In the genomic region with DNA sequence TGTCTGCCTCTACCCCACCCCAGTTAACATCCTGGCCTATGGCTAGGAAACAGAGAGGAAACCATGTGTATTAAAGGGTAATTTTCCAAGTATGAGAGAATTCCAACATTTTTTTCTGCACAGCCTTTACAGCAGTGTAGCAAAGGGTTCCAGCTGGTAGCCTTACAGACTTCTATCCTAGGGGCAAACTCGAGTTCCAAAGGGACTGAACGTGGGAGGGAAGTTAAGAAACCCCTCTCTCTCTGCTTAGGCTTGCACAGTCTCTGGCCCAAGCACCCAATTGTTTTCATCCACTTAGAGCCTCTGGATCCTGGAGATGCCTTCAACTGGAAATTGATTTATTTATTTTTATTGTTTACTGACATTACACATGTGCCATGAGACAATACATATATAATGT, we compare ENCODE assay signal across 18 cellular contexts.
DNase-seq lines count a peak whose midpoint lies in the region; ATAC-seq and TF ChIP-seq lines count a peak whose summit lies in the region.
"Had no signal": no experiment of that assay in that cellular context is flagged by ENCODE, and none has a peak within 500 bp of the region (broad histone marks: within the 10 kb centered on the region; RNA-seq: fewer than 3 reads in every experiment).

No MANE protein-coding gene starts in this region.

- TF ChIP-seq CTCF in breast epithelium (IDR thresholded peaks at IDR 0.05) (no peak), MCF 10A (IDR thresholded peaks at IDR 0.05; ENCODE audit: unreplicated experiment) (no peak), left lung (IDR thresholded peaks at IDR 0.05) (no peak), vagina (IDR thresholded peaks at IDR 0.05) (no peak)

- peaks cover 59% of the 10 kb centered on the region for H3K4me1 Mint-ChIP-seq in MCF 10A (ENCODE audit: insufficient read depth, unreplicated experiment)
- H3K4me1 Mint-ChIP-seq in stimulated activated naive CD8-positive, alpha-beta T cell treated with anti-CD3 and anti-CD28 coated beads, Interleukin-15, amount 100 ng/mL, for 72 hours = peaks cover 8% of the 10 kb centered on the region

- H3K4me3 Mint-ChIP-seq in MCF 10A (ENCODE audit: unreplicated experiment) = no peak overlapping the region
- H3K4me3 Mint-ChIP-seq in stimulated activated naive CD8-positive, alpha-beta T cell treated with anti-CD3 and anti-CD28 coated beads, Interleukin-15, amount 100 ng/mL, for 72 hours = no peak overlapping the region
- H3K4me3 Mint-ChIP-seq: CD4-positive, alpha-beta T cell; dendritic cell treated with granulocyte-macrophage colony-stimulating factor and Interleukin-4, amounts not matched to agents 40 ng/mL and 50 ng/mL, for 4 days; naive thymus-derived CD4-positive, alpha-beta T cell had no signal

- no peaks in the 10 kb centered on the region for H3K9me3 Mint-ChIP-seq in MCF 10A (ENCODE audit: unreplicated experiment)
- no peaks in the 10 kb centered on the region for H3K9me3 Mint-ChIP-seq in stimulated activated naive CD8-positive, alpha-beta T cell treated with anti-CD3 and anti-CD28 coated beads, Interleukin-15, amount 100 ng/mL, for 72 hours
- H3K9me3 Mint-ChIP-seq: CD4-positive, alpha-beta T cell; dendritic cell treated with granulocyte-macrophage colony-stimulating factor and Interleukin-4, amounts not matched to agents 40 ng/mL and 50 ng/mL, for 4 days; naive thymus-derived CD4-positive, alpha-beta T cell had no signal

- DNase-seq in breast epithelium (ENCODE audit: low spot score in 2 of 2) (peak in 1 of 2 donors; percentile 37), MCF 10A (ENCODE audit: unreplicated experiment) (no peak), left lung (no peak), renal cortical epithelial cell (ENCODE audit: low read depth) (peak; percentile 71), vagina (ENCODE audit: extremely low spot score in 2 of 2) (no peak)
- no peak for DNase-seq in stimulated activated naive CD8-positive, alpha-beta T cell treated with anti-CD3 and anti-CD28 coated beads, Interleukin-15, amount 100 ng/mL, for 72 hours
- DNase-seq in stimulated activated CD4-positive, alpha-beta T cell treated with anti-CD3 and anti-CD28 coated beads, Interleukin-2, amount 100 ng/mL, for 24 hours = no peak
- DNase-seq: activated CD4-positive, alpha-beta T cell treated with anti-CD3 and anti-CD28 coated beads for 1 hour; activated CD8-positive, alpha-beta memory T cell treated with anti-CD3 and anti-CD28 coated beads, Interleukin-2, amount 50 U/mL, for 4 hours; CD4-positive, alpha-beta T cell; HCEC 1CT; kidney glomerular epithelial cell; naive thymus-derived CD4-positive, alpha-beta T cell; NCI-H1436 treated with DMSO at 0.1 percent for 48 hours; stimulated activated CD4-positive, alpha-beta T cell treated with anti-CD3 and anti-CD28 coated beads, Interleukin-1b, Interleukin-23, amount 100 ng/mL, for 48 hours; trophoblast cell had no signal

- intact Hi-C loops in breast epithelium (cut with DNase I; ENCODE audit: low total_unique reads) (no loop called here), MCF 10A (cut with micrococcal nuclease) (no loop called here), left lung (cut with DNase I) (no loop called here), vagina (cut with DNase I) (loop anchor here (2.0 kb wide), 1 partner anchor 78 kb away; no protein-coding TSS in a partner anchor)

- TF ChIP-seq POLR2A in breast epithelium (IDR thresholded peaks at IDR 0.05) (no peak), vagina (IDR thresholded peaks at IDR 0.05) (no peak)

- POLR2A ChIA-PET in MCF 10A (lab: Yijun Ruan, JAX) = no interaction called here

- no peaks in the 10 kb centered on the region for H3K27me3 Mint-ChIP-seq in MCF 10A (ENCODE audit: insufficient read depth, unreplicated experiment)
- H3K27me3 Mint-ChIP-seq in stimulated activated naive CD8-positive, alpha-beta T cell treated with anti-CD3 and anti-CD28 coated beads, Interleukin-15, amount 100 ng/mL, for 72 hours = no peaks in the 10 kb centered on the region
- H3K27me3 Mint-ChIP-seq: dendritic cell treated with granulocyte-macrophage colony-stimulating factor and Interleukin-4, amounts not matched to agents 40 ng/mL and 50 ng/mL, for 4 days had no signal

- BruUV-seq in MCF 10A (replicated peaks; lab: Mats Ljungman, UMichigan) = no TSS peak

- CTCF ChIA-PET in MCF 10A (lab: Yijun Ruan, JAX) = interaction anchor here (0.6 kb wide), 1 partner anchor 42 kb away, joined by 3 read pairs; no protein-coding TSS in a partner anchor

- H3K9me3 ChIP-seq in breast epithelium (no peaks in the 10 kb centered on the region), left lung (no peaks in the 10 kb centered on the region), vagina (no peaks in the 10 kb centered on the region)

- no peak overlapping the region for H3K4me3 ChIP-seq in breast epithelium
- no peak overlapping the region for H3K4me3 ChIP-seq in left lung
- no peak overlapping the region for H3K4me3 ChIP-seq in vagina

- no peak overlapping the region for H3K27ac Mint-ChIP-seq in MCF 10A (ENCODE audit: low read depth, unreplicated experiment)
- H3K27ac Mint-ChIP-seq in stimulated activated naive CD8-positive, alpha-beta T cell treated with anti-CD3 and anti-CD28 coated beads, Interleukin-15, amount 100 ng/mL, for 72 hours = no peak overlapping the region
- H3K27ac Mint-ChIP-seq: CD4-positive, alpha-beta T cell; dendritic cell treated with granulocyte-macrophage colony-stimulating factor and Interleukin-4, amounts not matched to agents 40 ng/mL and 50 ng/mL, for 4 days; naive thymus-derived CD4-positive, alpha-beta T cell had no signal

- H3K36me3 ChIP-seq in breast epithelium = no peaks in the 10 kb centered on the region
- no peaks in the 10 kb centered on the region for H3K36me3 ChIP-seq in left lung
- H3K36me3 ChIP-seq in vagina = no peaks in the 10 kb centered on the region

- no peaks in the 10 kb centered on the region for H3K27me3 ChIP-seq in breast epithelium
- no peaks in the 10 kb centered on the region for H3K27me3 ChIP-seq in left lung
- H3K27me3 ChIP-seq in vagina = no peaks in the 10 kb centered on the region

- peaks cover 10 to 14% of the 10 kb centered on the region in 2 donors for H3K4me1 ChIP-seq in breast epithelium
- H3K4me1 ChIP-seq in left lung = peaks cover 6 to 14% of the 10 kb centered on the region in 2 donors
- H3K4me1 ChIP-seq in vagina = peaks cover 38% of the 10 kb centered on the region

- no peaks in the 10 kb centered on the region for H3K36me3 Mint-ChIP-seq in MCF 10A (ENCODE audit: insufficient read depth, unreplicated experiment)

- ATAC-seq in left lung (no peak), HG03280 (IDR thresholded peaks at IDR 0.05; ENCODE audit: unreplicated experiment) (no peak)
- no peak for ATAC-seq in stimulated activated naive CD8-positive, alpha-beta T cell treated with anti-CD3 and anti-CD28 coated beads, Interleukin-15, amount 100 ng/mL, for 72 hours
- ATAC-seq: naive thymus-derived CD4-positive, alpha-beta T cell had no signal

- H3K27ac ChIP-seq in breast epithelium (peak overlapping the region; percentile 67 to 77), left lung (peak overlapping the region; percentile 38 to 77), vagina (peak overlapping the region; percentile 49)
